11 cellular contexts compared by ENCODE assay signal in genomic region chr7:151735854-151736402, GRCh38.
A peak's percentile ranks its signal among the peaks of the same experiment; 100 is the strongest.
DNase-seq lines count a peak whose midpoint lies in the region; ATAC-seq and TF ChIP-seq lines count a peak whose summit lies in the region.
"Had no signal": no experiment of that assay in that cellular context is flagged by ENCODE, and none has a peak within 500 bp of the region (broad histone marks: within the 10 kb centered on the region; RNA-seq: fewer than 3 reads in every experiment).

No MANE protein-coding gene starts in this region.

- H3K27me3 ChIP-seq in gastroesophageal sphincter (no peaks in the 10 kb centered on the region), psoas muscle (ENCODE audit: insufficient read depth in 3 of 3, low read length in 2 of 3) (peaks cover 0 to 1% (median 0%) of the 10 kb centered on the region in 3 donors)
- no peaks in the 10 kb centered on the region for H3K27me3 ChIP-seq in CD4-positive, alpha-beta T cell (ENCODE audit: control insufficient read depth, insufficient read depth, low read length)
- H3K27me3 ChIP-seq: testis had no signal

- H3K27ac ChIP-seq in gastroesophageal sphincter (peak overlapping the region; percentile 9 to 88 (median 81)), psoas muscle (peak overlapping the region; percentile 88)
- H3K27ac ChIP-seq in CD4-positive, alpha-beta T cell (ENCODE audit: low read depth, low read length), result no peak overlapping the region
- H3K27ac ChIP-seq: testis had no signal

- no peak overlapping the region for H3K27ac Mint-ChIP-seq in CD4-positive, alpha-beta T cell
- H3K27ac Mint-ChIP-seq: activated T-cell treated with anti-CD3 and anti-CD28 coated beads, Interleukin-2, amount 50 U/mL, for 72 hours had no signal

- no peaks in the 10 kb centered on the region for H3K4me1 Mint-ChIP-seq in CD4-positive, alpha-beta T cell (ENCODE audit: low read depth)

- no peak for TF ChIP-seq EP300 in gastroesophageal sphincter (IDR thresholded peaks at IDR 0.05)

- intact Hi-C loops in psoas muscle (cut with DNase I), result no loop called here
- intact Hi-C loops in CD4-positive, alpha-beta T cell (cut with DNase I, micrococcal nuclease), result no loop called here

- H3K4me1 ChIP-seq in gastroesophageal sphincter (peaks cover 0 to 33% (median 11%) of the 10 kb centered on the region in 3 donors), psoas muscle (peaks cover 21% of the 10 kb centered on the region)
- H3K4me1 ChIP-seq: testis had no signal

- no peaks in the 10 kb centered on the region for H3K36me3 Mint-ChIP-seq in CD4-positive, alpha-beta T cell (ENCODE audit: low read depth)

- no peaks in the 10 kb centered on the region for H3K9me3 ChIP-seq in gastroesophageal sphincter
- no peaks in the 10 kb centered on the region for H3K9me3 ChIP-seq in psoas muscle
- no peaks in the 10 kb centered on the region for H3K9me3 ChIP-seq in CD4-positive, alpha-beta T cell (ENCODE audit: control insufficient read depth, low read length)
- H3K9me3 ChIP-seq: testis had no signal

- TF ChIP-seq CTCF in gastroesophageal sphincter (IDR thresholded peaks at IDR 0.05) (no peak), psoas muscle (IDR thresholded peaks at IDR 0.05) (no peak)
- no peak for TF ChIP-seq CTCF in CD4-positive, alpha-beta T cell (IDR thresholded peaks at IDR 0.05)

- H3K27me3 Mint-ChIP-seq in CD4-positive, alpha-beta T cell, result no peaks in the 10 kb centered on the region

- no peak for TF ChIP-seq POLR2A in gastroesophageal sphincter (IDR thresholded peaks at IDR 0.05)

- H3K9me3 Mint-ChIP-seq in CD4-positive, alpha-beta T cell, result no peaks in the 10 kb centered on the region
- H3K9me3 Mint-ChIP-seq: activated T-cell treated with anti-CD3 and anti-CD28 coated beads, Interleukin-2, amount 50 U/mL, for 72 hours had no signal

- H3K36me3 ChIP-seq in gastroesophageal sphincter (no peaks in the 10 kb centered on the region), psoas muscle (ENCODE audit: insufficient read depth in 1 of 2, low read depth in 1 of 2) (peaks cover 0 to 3% of the 10 kb centered on the region in 2 donors)

- WGBS in gastroesophageal sphincter (ENCODE audit: low coverage in 1 of 2), 2 donors, result 53 to 55% methylated on average over 3 to 9 of the region's 25 CpGs
- WGBS in psoas muscle, 3 donors, result 25 to 33% (median 26%) methylated on average over 25 of the region's 25 CpGs

- DNase-seq in DMS53 (lab: John Stamatoyannopoulos, UW) (peak; percentile 77), psoas muscle (peak in 1 of 2 donors; percentile 72), middle frontal gyrus (ENCODE audit: extremely low spot score, low spot score) (no peak), inferior parietal cortex (ENCODE audit: extremely low spot score) (no peak)
- DNase-seq in CD4-positive, alpha-beta T cell, result no peak
- DNase-seq: activated T-cell treated with anti-CD3 and anti-CD28 coated beads, Interleukin-2, amount 50 U/mL, for 72 hours; KBM-7 had no signal

- H3K4me3 Mint-ChIP-seq in CD4-positive, alpha-beta T cell, result no peak overlapping the region
- H3K4me3 Mint-ChIP-seq: activated T-cell treated with anti-CD3 and anti-CD28 coated beads, Interleukin-2, amount 50 U/mL, for 72 hours had no signal

- POLR2A ChIA-PET in CD4-positive, alpha-beta T cell (lab: Charles Lee), result no interaction called here

- H3K4me3 ChIP-seq in gastroesophageal sphincter, result peak overlapping the region; percentile 18 to 49
- H3K4me3 ChIP-seq in psoas muscle, result peak overlapping the region; percentile 58
- H3K4me3 ChIP-seq: testis had no signal

- ATAC-seq in gastroesophageal sphincter (peak; percentile 51), psoas muscle (peak; percentile 63 to 75 (median 70)), HG02973 (IDR thresholded peaks at IDR 0.05; ENCODE audit: unreplicated experiment) (no peak)
- no peak for ATAC-seq in CD4-positive, alpha-beta T cell (ENCODE audit: poor library complexity)
- ATAC-seq: activated T-cell treated with anti-CD3 and anti-CD28 coated beads, Interleukin-2, amount 50 U/mL, for 72 hours had no signal

- CTCF ChIA-PET in CD4-positive, alpha-beta T cell (lab: Charles Lee), result no interaction called here

TF ChIP-seq in PFSK-1, 5 proteins besides CTCF, POLR2A, EP300 and RAD21:
- TF ChIP-seq POLR2AphosphoS5 (IDR thresholded peaks at IDR 0.05; ENCODE audit: low read depth, low read length), result peak; percentile 65
- TF ChIP-seq REST (IDR thresholded peaks at IDR 0.05; ENCODE audit: insufficient read depth in 1 of 2, low read depth in 2 of 2, low read length in 2 of 2), result no peak
- TF ChIP-seq TAF1 (IDR thresholded peaks at IDR 0.05; ENCODE audit: borderline replicate concordance, insufficient read depth, low read length), result no peak
- TF ChIP-seq FOXP2 (optimal IDR thresholded peaks at IDR 0.05; ENCODE audit: borderline replicate concordance, extremely low read depth, extremely low read length, insufficient read depth), result no peak
- no peak for TF ChIP-seq SIN3A (IDR thresholded peaks at IDR 0.05; ENCODE audit: borderline replicate concordance, insufficient read depth, low read length)

Comparison
In these comparisons a context has a peak if more than half of its experiments do, and no peak if none do; other contexts are left out.
1. ATAC-seq: peak in gastroesophageal sphincter (single experiment) and psoas muscle (4 of 4); none in CD4-positive, alpha-beta T cell (single experiment) and HG02973 (single experiment).